Comparison of ENCODE assay signal across 19 cellular contexts in the genomic region with DNA sequence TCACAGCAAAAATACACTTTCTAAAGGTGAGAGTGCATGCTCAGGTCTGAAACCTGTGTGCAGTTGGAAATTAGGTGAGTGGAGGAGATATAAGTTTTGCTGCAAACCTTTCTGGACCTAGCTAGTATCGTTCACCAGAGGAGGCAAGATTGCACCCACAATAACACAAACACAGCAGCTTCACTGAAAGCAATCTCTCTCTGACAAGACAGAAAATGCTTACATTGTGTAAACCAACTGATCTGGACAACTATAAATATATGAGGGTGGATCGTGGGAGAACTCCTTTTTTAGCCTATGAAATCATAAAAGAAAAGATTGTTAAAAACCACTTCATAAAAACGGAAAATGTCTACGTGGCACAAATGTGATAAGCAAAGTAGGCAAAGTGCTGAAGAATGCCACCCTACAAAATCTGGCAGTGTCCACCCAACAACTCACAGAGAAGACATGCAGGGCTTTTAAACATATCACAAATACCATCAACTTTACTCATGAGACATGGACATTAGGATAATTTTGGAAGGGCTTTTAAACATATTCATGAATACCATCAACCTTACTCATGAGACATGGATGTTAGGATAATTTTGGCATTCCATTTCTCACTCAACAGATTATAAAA.
A peak's percentile ranks its signal among the peaks of the same experiment; 100 is the strongest.
DNase-seq lines count a peak whose midpoint lies in the region; ATAC-seq and TF ChIP-seq lines count a peak whose summit lies in the region.
"Had no signal": no experiment of that assay in that cellular context is flagged by ENCODE, and none has a peak within 500 bp of the region (broad histone marks: within the 10 kb centered on the region; RNA-seq: fewer than 3 reads in every experiment).

No MANE protein-coding gene starts in this region.

- H3K9me3 ChIP-seq in PC-3 (ENCODE audit: low read length) (no peaks in the 10 kb centered on the region), psoas muscle (no peaks in the 10 kb centered on the region)
- H3K9me3 ChIP-seq: adrenal gland had no signal

- H3K4me3 ChIP-seq in PC-3 (ENCODE audit: low read length) (no peak overlapping the region), skeletal muscle cell (ENCODE audit: low read depth, low read length) (no peak overlapping the region), psoas muscle (no peak overlapping the region)
- H3K4me3 ChIP-seq: adrenal gland had no signal

- POLR2A ChIA-PET in PC-3 (lab: Charles Lee; ENCODE audit: unreplicated experiment): no interaction called here

- TF ChIP-seq CTCF in PC-3 (conservative IDR thresholded peaks at IDR 0.05; ENCODE audit: low read depth, low read length): no peak
- TF ChIP-seq CTCF in natural killer cell (IDR thresholded peaks at IDR 0.05): no peak
- TF ChIP-seq CTCF in psoas muscle (IDR thresholded peaks at IDR 0.05): no peak

- no peaks in the 10 kb centered on the region for H3K4me1 Mint-ChIP-seq in stimulated activated effector memory CD8-positive, alpha-beta T cell treated with anti-CD3 and anti-CD28 coated beads, Interleukin-12 subunit alpha, Interleukin-12 subunit beta, amount 100 ng/mL, for 72 hours
- H3K4me1 Mint-ChIP-seq in natural killer cell: no peaks in the 10 kb centered on the region
- H3K4me1 Mint-ChIP-seq: activated CD4-positive, alpha-beta T cell treated with anti-CD3 and anti-CD28 coated beads for 36 hours had no signal

- no peak overlapping the region for H2AFZ ChIP-seq in PC-3 (ENCODE audit: low read length)

- ATAC-seq in PC-3 (no peak), natural killer cell (no peak), psoas muscle (no peak)
- no peak for ATAC-seq in stimulated activated effector memory CD8-positive, alpha-beta T cell treated with anti-CD3 and anti-CD28 coated beads, Interleukin-12 subunit alpha, Interleukin-12 subunit beta, amount 100 ng/mL, for 72 hours
- ATAC-seq: activated CD4-positive, alpha-beta T cell treated with anti-CD3 and anti-CD28 coated beads for 36 hours had no signal

- peak overlapping the region; percentile 52 for H3K27ac ChIP-seq in PC-3 (ENCODE audit: low read length)
- H3K27ac ChIP-seq in psoas muscle: no peak overlapping the region
- H3K27ac ChIP-seq: adrenal gland had no signal

- no peaks in the 10 kb centered on the region for H3K36me3 ChIP-seq in PC-3 (ENCODE audit: low read depth, low read length)
- no peaks in the 10 kb centered on the region for H3K36me3 ChIP-seq in psoas muscle (ENCODE audit: insufficient read depth in 1 of 2, low read depth in 1 of 2)
- H3K36me3 ChIP-seq: adrenal gland had no signal

- intact Hi-C loops in PC-3 (cut with micrococcal nuclease) (no loop called here), natural killer cell (cut with micrococcal nuclease) (no loop called here), psoas muscle (cut with DNase I) (no loop called here)

- H3K27me3 ChIP-seq in PC-3 (ENCODE audit: low read length) (no peaks in the 10 kb centered on the region), psoas muscle (ENCODE audit: insufficient read depth in 3 of 3, low read length in 2 of 3) (no peaks in the 10 kb centered on the region)
- H3K27me3 ChIP-seq: adrenal gland had no signal

- CTCF ChIA-PET in PC-3 (lab: Charles Lee): no interaction called here

- no peaks in the 10 kb centered on the region for H3K36me3 Mint-ChIP-seq in stimulated activated effector memory CD8-positive, alpha-beta T cell treated with anti-CD3 and anti-CD28 coated beads, Interleukin-12 subunit alpha, Interleukin-12 subunit beta, amount 100 ng/mL, for 72 hours
- H3K36me3 Mint-ChIP-seq in natural killer cell: no peaks in the 10 kb centered on the region
- H3K36me3 Mint-ChIP-seq: type B pancreatic cell had no signal

- H3K9ac ChIP-seq in PC-3 (ENCODE audit: low read length): no peak overlapping the region

- DNase-seq in EL (peak; percentile 95), PC-3 (peak; percentile 63), dedifferentiated amniotic fluid mesenchymal stem cell (ENCODE audit: extremely low spot score) (peak; percentile 84), skeletal muscle cell (ENCODE audit: low read depth) (peak; percentile 16), NCI-H2196 (lab: John Stamatoyannopoulos, UW; ENCODE audit: unreplicated experiment) (no peak), natural killer cell (no peak), psoas muscle (no peak)
- no peak for DNase-seq in stimulated activated effector memory CD8-positive, alpha-beta T cell treated with anti-CD3 and anti-CD28 coated beads, Interleukin-12 subunit alpha, Interleukin-12 subunit beta, amount 100 ng/mL, for 72 hours (ENCODE audit: low spot score in 2 of 2)
- DNase-seq: activated CD4-positive, alpha-beta T cell treated with anti-CD3 and anti-CD28 coated beads for 36 hours; activated T-cell treated with anti-CD3 and anti-CD28 coated beads for 4 hours; adrenal gland; CD4-positive, alpha-beta T cell; dermis blood vessel endothelial cell; KBM-7; NCI-H1694 treated with DMSO at 0.1 percent for 48 hours; NCI-H526 treated with DMSO at 0.1 percent for 48 hours; stimulated activated CD4-positive, alpha-beta T cell treated with anti-CD3 and anti-CD28 coated beads, Interleukin-1b, Interleukin-23, amount 100 ng/mL, for 48 hours; T-helper 2 cell had no signal

- no peaks in the 10 kb centered on the region for H3F3A ChIP-seq in PC-3 (ENCODE audit: low read length, unreplicated experiment)

- H3K9me3 Mint-ChIP-seq in stimulated activated effector memory CD8-positive, alpha-beta T cell treated with anti-CD3 and anti-CD28 coated beads, Interleukin-12 subunit alpha, Interleukin-12 subunit beta, amount 100 ng/mL, for 72 hours: peaks cover 9% of the 10 kb centered on the region
- H3K9me3 Mint-ChIP-seq in natural killer cell: peaks cover 9 to 13% of the 10 kb centered on the region in 2 donors
- H3K9me3 Mint-ChIP-seq: type B pancreatic cell had no signal

- H3K4me1 ChIP-seq in PC-3 (ENCODE audit: insufficient read depth, low read length): peaks cover 19% of the 10 kb centered on the region; the same call in 1 of the 2 replicates
- no peaks in the 10 kb centered on the region for H3K4me1 ChIP-seq in psoas muscle
- H3K4me1 ChIP-seq: adrenal gland had no signal

- 36 to 51% (median 47%) methylated on average over 4 of the region's 4 CpGs for WGBS in psoas muscle, 3 donors

- no peaks in the 10 kb centered on the region for H3K9me2 ChIP-seq in PC-3 (replicated peaks; ENCODE audit: low read length)

- no peaks in the 10 kb centered on the region for H3K79me2 ChIP-seq in PC-3 (ENCODE audit: low read length)

- H3K4me3 Mint-ChIP-seq in stimulated activated effector memory CD8-positive, alpha-beta T cell treated with anti-CD3 and anti-CD28 coated beads, Interleukin-12 subunit alpha, Interleukin-12 subunit beta, amount 100 ng/mL, for 72 hours: no peak overlapping the region
- no peak overlapping the region for H3K4me3 Mint-ChIP-seq in natural killer cell
- H3K4me3 Mint-ChIP-seq: activated CD4-positive, alpha-beta T cell treated with anti-CD3 and anti-CD28 coated beads for 36 hours; CD4-positive, alpha-beta T cell; type B pancreatic cell had no signal

- H3K4me2 ChIP-seq in PC-3 (ENCODE audit: low read length): peak overlapping the region; percentile 28

- H3K27me3 Mint-ChIP-seq in natural killer cell (ENCODE audit: low read depth in 2 of 2): no peaks in the 10 kb centered on the region
- H3K27me3 Mint-ChIP-seq: activated CD4-positive, alpha-beta T cell treated with anti-CD3 and anti-CD28 coated beads for 36 hours; CD4-positive, alpha-beta T cell; type B pancreatic cell had no signal

- no peak overlapping the region for H3K27ac Mint-ChIP-seq in stimulated activated effector memory CD8-positive, alpha-beta T cell treated with anti-CD3 and anti-CD28 coated beads, Interleukin-12 subunit alpha, Interleukin-12 subunit beta, amount 100 ng/mL, for 72 hours
- H3K27ac Mint-ChIP-seq in natural killer cell: no peak overlapping the region
- H3K27ac Mint-ChIP-seq: activated CD4-positive, alpha-beta T cell treated with anti-CD3 and anti-CD28 coated beads for 36 hours; CD4-positive, alpha-beta T cell; type B pancreatic cell had no signal

- H4K20me1 ChIP-seq in PC-3 (ENCODE audit: low read length): no peaks in the 10 kb centered on the region

- BruUV-seq in PC-3 (replicated peaks; lab: Mats Ljungman, UMichigan): no TSS peak

Comparison
In these comparisons a context has a peak if more than half of its experiments do, and no peak if none do; other contexts are left out.
1. DNase-seq: peak in EL (single experiment), PC-3 (single experiment), dedifferentiated amniotic fluid mesenchymal stem cell (single experiment) and skeletal muscle cell (single experiment); none in stimulated activated effector memory CD8-positive, alpha-beta T cell treated with anti-CD3 and anti-CD28 coated beads, Interleukin-12 subunit alpha, Interleukin-12 subunit beta, amount 100 ng/mL, for 72 hours (0 of 2), NCI-H2196 (single experiment), natural killer cell (single experiment) and psoas muscle (0 of 2).